ENCODE assay signal across 8 cellular contexts in genomic region chr10:101060951-101061813, GRCh38. TPM values are rescaled to one million over a fixed set of nuclear protein-coding genes. Genes with fewer than 3 reads are reported as not detected.
DNase-seq lines count a peak whose midpoint lies in the region; ATAC-seq and TF ChIP-seq lines count a peak whose summit lies in the region.

No MANE protein-coding gene starts in this region.

- peak overlapping the region; percentile 100 for H3K4me3 ChIP-seq in Jurkat, Clone E6-1 (ENCODE audit: low read length)
- H3K4me3 ChIP-seq in Peyer's patch (peak overlapping the region; percentile 72 to 86 (median 78)), gastroesophageal sphincter (peak overlapping the region; percentile 64 to 84), thyroid gland (replicated peaks in 1 of 3) (peak overlapping the region; percentile 30 to 93 (median 53))

- no CpG with 5 or more reads among the region's 76 CpGs for WGBS in gastroesophageal sphincter (ENCODE audit: low coverage in 1 of 2), 2 donors
- WGBS in thyroid gland, 2 donors, result 22 to 23% methylated on average over 12 to 24 of the region's 76 CpGs

- intact Hi-C loops in thyroid gland (cut with DNase I), result no loop called here

- H3K4me1 ChIP-seq in Peyer's patch, result peaks cover 0 to 58% (median 24%) of the 10 kb centered on the region in 4 donors
- peaks cover 0 to 54% (median 28%) of the 10 kb centered on the region in 3 donors for H3K4me1 ChIP-seq in gastroesophageal sphincter
- H3K4me1 ChIP-seq in thyroid gland, result peaks cover 26 to 40% of the 10 kb centered on the region in 2 donors

- TF ChIP-seq CTCF in Peyer's patch (IDR thresholded peaks at IDR 0.05), result peak in 1 of 6 experiments; percentile 9
- peak in 2 of 4 experiments; percentile 4 to 18 for TF ChIP-seq CTCF in gastroesophageal sphincter (IDR thresholded peaks at IDR 0.05)
- no peak for TF ChIP-seq CTCF in thyroid gland (IDR thresholded peaks at IDR 0.05)

- peak; percentile 78 to 84 for TF ChIP-seq POLR2A in Peyer's patch (IDR thresholded peaks at IDR 0.05)
- peak in 1 of 2 donors; percentile 14 for TF ChIP-seq POLR2A in gastroesophageal sphincter (IDR thresholded peaks at IDR 0.05)
- peak in 1 of 2 donors; percentile 73 for TF ChIP-seq POLR2A in thyroid gland (IDR thresholded peaks at IDR 0.05)

- DNase-seq in EL (peak; percentile 96), Peyer's patch (peak; percentile 92 to 99 (median 97)), occipital lobe (lab: John Stamatoyannopoulos, UW) (peak; percentile 78), thyroid gland (peak; percentile 97 to 98)
- DNase-seq in Jurkat, Clone E6-1 (ENCODE audit: low read depth, low spot score), result peak; percentile 81
- DNase-seq in activated naive CD4-positive, alpha-beta T cell treated with Interleukin-2 at 50 U/mL for 16 hours, result peak; percentile 89

- no peaks in the 10 kb centered on the region for H3K36me3 ChIP-seq in Peyer's patch
- no peaks in the 10 kb centered on the region for H3K36me3 ChIP-seq in gastroesophageal sphincter
- H3K36me3 ChIP-seq in thyroid gland, result no peaks in the 10 kb centered on the region

- ATAC-seq in GM21619 (IDR thresholded peaks at IDR 0.05; ENCODE audit: unreplicated experiment), result peak; percentile 52
- peak; percentile 91 for ATAC-seq in gastroesophageal sphincter

- H3K27ac ChIP-seq in Peyer's patch (peak overlapping the region; percentile 92 to 98 (median 97)), gastroesophageal sphincter (peak overlapping the region; percentile 85 to 95 (median 92)), thyroid gland (peak overlapping the region; percentile 85 to 100 (median 99))

- H3K9me3 ChIP-seq in Peyer's patch (no peaks in the 10 kb centered on the region), gastroesophageal sphincter (no peaks in the 10 kb centered on the region), thyroid gland (no peaks in the 10 kb centered on the region)

- no peak for TF ChIP-seq EP300 in gastroesophageal sphincter (IDR thresholded peaks at IDR 0.05)

- H3K27me3 ChIP-seq in Peyer's patch, result no peaks in the 10 kb centered on the region
- peaks cover 43% of the 10 kb centered on the region for H3K27me3 ChIP-seq in gastroesophageal sphincter
- no peaks in the 10 kb centered on the region for H3K27me3 ChIP-seq in thyroid gland

RNA-seq across cellular contexts. Expression of gene KAZALD1, which starts 0.6 kb away (rescaled TPM):
- 9.6 TPM for polyA plus RNA-seq in Jurkat, Clone E6-1 (2012; ENCODE audit: insufficient read depth, insufficient read length)
- total RNA-seq in Peyer's patch, result 10 to 100 TPM in 3 of 4 donors, not detected in 1; 25.9 to 41.8 (median 39.1) TPM
- total RNA-seq in gastroesophageal sphincter, result 10 to 100 TPM in 1 of 4 donors, 1 to 10 TPM in 2, under 1 TPM in 1; 0.45 to 12.5 (median 2.2) TPM
- 1.4 TPM for total RNA-seq in occipital lobe
- total RNA-seq in thyroid gland, result 1 to 10 TPM; 3.1 to 9.9 (median 6.3) TPM

RNA-seq across cellular contexts. Expression of gene SFXN3, which starts 30.1 kb away (rescaled TPM):
- polyA plus RNA-seq in Jurkat, Clone E6-1 (2012; ENCODE audit: insufficient read depth, insufficient read length), result 19.6 TPM
- total RNA-seq in Peyer's patch (100 to 1,000 TPM; 165 to 772 (median 494) TPM), gastroesophageal sphincter (10 to 100 TPM; 47.5 to 84.2 (median 66.0) TPM), occipital lobe (44.0 TPM), thyroid gland (10 to 100 TPM; 35.8 to 56.8 (median 43.3) TPM)

RNA-seq across cellular contexts. Expression of gene PDZD7, which starts 30.3 kb away (rescaled TPM):
- polyA plus RNA-seq in Jurkat, Clone E6-1 (2012; ENCODE audit: insufficient read depth, insufficient read length), result 4.6 TPM
- 10 to 100 TPM in 3 of 4 donors, under 1 TPM in 1; 0.83 to 58.7 (median 51.3) TPM for total RNA-seq in Peyer's patch
- under 1 TPM in 3 of 4 donors, not detected in 1; 0.31 to 0.54 (median 0.39) TPM for total RNA-seq in gastroesophageal sphincter
- 4.5 TPM for total RNA-seq in occipital lobe
- total RNA-seq in thyroid gland, result 1 to 10 TPM in 1 of 4 donors, under 1 TPM in 3; 0.24 to 1.1 (median 0.69) TPM

Comparison
In these comparisons a context has a peak if more than half of its experiments do, and no peak if none do; other contexts are left out.
1. Peak in every context shown above with its lines: DNase-seq, ATAC-seq, H3K4me3 ChIP-seq and H3K27ac ChIP-seq.